In genomic region chr20:47374121-47374520, GRCh38 we compare ENCODE assay signal across 4 cellular contexts. TPM values are rescaled to one million over a fixed set of nuclear protein-coding genes. Genes with fewer than 3 reads are reported as not detected.
DNase-seq lines count a peak whose midpoint lies in the region; ATAC-seq, FAIRE-seq and TF ChIP-seq lines count a peak whose summit lies in the region.
"Not testable (repeated sequence)": the region's sequence is repeated elsewhere in the genome, so short reads cannot be mapped to it uniquely, and the experiment has no call there.

No MANE protein-coding gene starts in this region.

- not testable (repeated sequence) for BruUV-seq in Panc1 (replicated peaks; lab: Mats Ljungman, UMichigan); GM12878 (replicated peaks; lab: Mats Ljungman, UMichigan)

- not testable (repeated sequence) for TF ChIP-seq CTCF in Panc1 (IDR thresholded peaks at IDR 0.05); GM12878 (IDR thresholded peaks at IDR 0.05 in 2 of 3, conservative IDR thresholded peaks at IDR 0.05 in 1 of 3; ENCODE audit: control insufficient read depth in 2 of 3, extremely low read depth in 1 of 3, insufficient read depth in 1 of 3, low read depth in 3 of 3, low read length in 3 of 3); kidney (IDR thresholded peaks at IDR 0.05; ENCODE audit: borderline replicate concordance, extremely low read depth, insufficient read depth)

- not testable (repeated sequence) for H2BK120ac ChIP-seq in neuronal stem cell (ENCODE audit: low read depth, low read length)

- H3K4me1 ChIP-seq in Panc1 (ENCODE audit: control insufficient read depth, insufficient read depth, low read length) (peaks cover 39% of the 10 kb centered on the region), neuronal stem cell (ENCODE audit: control insufficient read depth in 2 of 2, insufficient read depth in 1 of 2, low read depth in 1 of 2, low read length in 2 of 2) (peaks cover 11 to 13% of the 10 kb centered on the region in 2 donors)
- H3K4me1 ChIP-seq in GM12878 (ENCODE audit: control insufficient read depth, insufficient read depth, low read length); kidney (ENCODE audit: control insufficient read depth in 1 of 2, insufficient read depth in 1 of 2, low read depth in 1 of 2, low read length in 2 of 2): not testable (repeated sequence)

- POLR2A ChIA-PET in Panc1 (lab: Charles Lee): not testable (repeated sequence)
- POLR2A ChIA-PET in GM12878 (lab: Charles Lee): interaction anchor here (0.7 kb wide), 1 partner anchor 17 kb away, joined by 3 read pairs; the partner anchor contains the start of gene ZMYND8

- CTCF ChIA-PET in Panc1 (lab: Charles Lee): not testable (repeated sequence)
- CTCF ChIA-PET in GM12878 (lab: Yijun Ruan, JAX): interaction anchor here (1.3 kb wide), 1 partner anchor 101 kb away, joined by 3 read pairs; no protein-coding TSS in a partner anchor

- not testable (repeated sequence) for TF ChIP-seq EP300 in GM12878 (IDR thresholded peaks at IDR 0.05; ENCODE audit: borderline replicate concordance in 1 of 2, control insufficient read depth in 1 of 2, low read depth in 2 of 2, low read length in 2 of 2)

- not testable (repeated sequence) for H4K91ac ChIP-seq in neuronal stem cell (ENCODE audit: low read depth, low read length, poor library complexity)

- in situ Hi-C loops in Panc1 (cut with HindIII; ENCODE audit: low pct_unique_long_range_greater_than_20kb, low sequenced_read_pairs); GM12878 (cut with MboI): not testable (repeated sequence)

- not testable (repeated sequence) for TF ChIP-seq RAD21 in GM12878 (IDR thresholded peaks at IDR 0.05; ENCODE audit: insufficient read depth, low read depth, low read length)

- H4K8ac ChIP-seq in neuronal stem cell (ENCODE audit: low read depth, low read length): peak overlapping the region; percentile 17

- RAD21 ChIA-PET in GM12878 (lab: Charles Lee; ENCODE audit: unreplicated experiment): not testable (repeated sequence)

- H2AK5ac ChIP-seq in neuronal stem cell (ENCODE audit: low read depth, low read length): peak overlapping the region; percentile 63

- WGBS in GM12878 (ENCODE audit: insufficient coverage, insufficient replicate concordance, low lambda C conversion rate, missing lambda C conversion rate): 88% methylated on average over 8 of the region's 8 CpGs
- no CpG with 5 or more reads among the region's 8 CpGs for WGBS in neuronal stem cell (ENCODE audit: extremely low coverage in 2 of 2, insufficient read length in 2 of 2, insufficient replicate concordance in 1 of 2), 2 donors

- peak overlapping the region; percentile 80 for H3K18ac ChIP-seq in neuronal stem cell (ENCODE audit: low read length)

- H3K36me3 ChIP-seq in Panc1 (ENCODE audit: control insufficient read depth, insufficient read depth, low read length); GM12878 (ENCODE audit: control insufficient read depth in 2 of 2, insufficient read depth in 2 of 2, low read length in 1 of 2); kidney (ENCODE audit: control insufficient read depth in 1 of 2, insufficient read depth in 2 of 2, low read length in 2 of 2); neuronal stem cell (replicated peaks in 1 of 2; ENCODE audit: control insufficient read depth in 2 of 2, insufficient read depth in 2 of 2, low read length in 2 of 2): not testable (repeated sequence)

- peak overlapping the region; percentile 58 for H2BK15ac ChIP-seq in neuronal stem cell (ENCODE audit: low read length)

- FAIRE-seq in GM12878 (lab: Jason Lieb, UNC); kidney (lab: Jason Lieb, UNC): not testable (repeated sequence)

- not testable (repeated sequence) for H4K20me1 ChIP-seq in GM12878 (ENCODE audit: control insufficient read depth, insufficient read depth)

- not testable (repeated sequence) for H3K9ac ChIP-seq in GM12878 (ENCODE audit: control insufficient read depth, insufficient read depth, low read length); kidney (ENCODE audit: low read length in 2 of 2); neuronal stem cell (ENCODE audit: low read depth, low read length, poor library complexity)

- not testable (repeated sequence) for DNase-seq in Panc1 (ENCODE audit: low read depth, low spot score); GM12878 (ENCODE audit: low read depth, low spot score); neuronal stem cell (ENCODE audit: low spot score)
- DNase-seq in kidney: peak; percentile 52

- H3K4me3 ChIP-seq in Panc1 (ENCODE audit: low read depth in 2 of 2, low read length in 2 of 2); GM12878; kidney (ENCODE audit: low read length in 2 of 2); neuronal stem cell (ENCODE audit: low read length in 2 of 2): not testable (repeated sequence)

- H3K14ac ChIP-seq in neuronal stem cell (ENCODE audit: low read length): not testable (repeated sequence)

- H3K23ac ChIP-seq in neuronal stem cell (ENCODE audit: low read depth, low read length, poor library complexity): not testable (repeated sequence)

- not testable (repeated sequence) for H3K9me3 ChIP-seq in Panc1 (ENCODE audit: control insufficient read depth, insufficient read depth, low read depth, low read length); GM12878 (replicated peaks; ENCODE audit: control insufficient read depth, insufficient read depth, low read length); kidney (ENCODE audit: control insufficient read depth in 1 of 2, low read length in 2 of 2); neuronal stem cell (replicated peaks in 1 of 2; ENCODE audit: control insufficient read depth in 2 of 2, insufficient read depth in 1 of 2, low read depth in 1 of 2, low read length in 2 of 2)

- H3K79me1 ChIP-seq in neuronal stem cell (ENCODE audit: low read depth, low read length): not testable (repeated sequence)

- H2AFZ ChIP-seq in GM12878 (ENCODE audit: control insufficient read depth, low read depth, low read length); neuronal stem cell (ENCODE audit: low read length): not testable (repeated sequence)

- not testable (repeated sequence) for TF ChIP-seq POLR2A in GM12878 (IDR thresholded peaks at IDR 0.05; ENCODE audit: low read depth, low read length)

- not testable (repeated sequence) for H2BK12ac ChIP-seq in neuronal stem cell (ENCODE audit: low read length)

- peak overlapping the region; percentile 75; the same call in 1 of the 2 replicates for H3K27ac ChIP-seq in Panc1 (ENCODE audit: low read length)
- not testable (repeated sequence) for H3K27ac ChIP-seq in GM12878 (ENCODE audit: control insufficient read depth, insufficient read depth); kidney (ENCODE audit: low read depth in 2 of 2, low read length in 2 of 2); neuronal stem cell (replicated peaks; ENCODE audit: low read length)

- intact Hi-C loops in Panc1 (cut with micrococcal nuclease; ENCODE audit: unreplicated experiment); GM12878 (cut with micrococcal nuclease; ENCODE audit: unreplicated experiment); kidney (cut with DNase I): not testable (repeated sequence)

- SMC1A ChIA-PET in GM12878 (lab: Charles Lee; ENCODE audit: uncharacterized antibody, unreplicated experiment): interaction anchor here (1.5 kb wide), 1 partner anchor 38 kb away, joined by 3 read pairs; no protein-coding TSS in a partner anchor

- H3K79me2 ChIP-seq in GM12878 (ENCODE audit: control insufficient read depth, insufficient read depth, low read length): not testable (repeated sequence)

- H3K4me2 ChIP-seq in GM12878 (ENCODE audit: control insufficient read depth, insufficient read depth); neuronal stem cell (ENCODE audit: insufficient read depth, low read length, poor library complexity, severe bottlenecking): not testable (repeated sequence)

- not testable (repeated sequence) for ATAC-seq in Panc1, GM12878

- not testable (repeated sequence) for H3K4ac ChIP-seq in neuronal stem cell (ENCODE audit: low read length)

- H2BK5ac ChIP-seq in neuronal stem cell (ENCODE audit: low read length): not testable (repeated sequence)

- not testable (repeated sequence) for H3K27me3 ChIP-seq in Panc1 (ENCODE audit: control insufficient read depth, insufficient read depth, low read length); GM12878 (replicated peaks in 1 of 2; ENCODE audit: control insufficient read depth in 2 of 2, insufficient read depth in 2 of 2, low read length in 1 of 2); neuronal stem cell (ENCODE audit: control insufficient read depth in 3 of 3, insufficient read depth in 3 of 3, low read depth in 1 of 3, low read length in 3 of 3)

RNA-seq across cellular contexts. Expression of gene ZMYND8, which starts 17.6 kb away (rescaled TPM):
- total RNA-seq in Panc1 (2021; ENCODE audit: unreplicated experiment): 50.7 TPM
- 26.6 TPM for polyA plus RNA-seq in Panc1 (2012; ENCODE audit: insufficient read length)
- total RNA-seq in GM12878 (2013; cell fraction: nucleolus; rRNA removed): 207 and 208 TPM in 2 replicates
- 17.8 and 18.5 TPM in 2 replicates for total RNA-seq in GM12878 (2014; rRNA removed)
- 24.1 and 24.2 TPM in 2 replicates for total RNA-seq in GM12878 (2014; rRNA removed; fragmentation: Illumina TruSeq; extraction: Trizol)
- total RNA-seq in GM12878 (2021): 42.1 and 54.8 TPM in 2 replicates
- polyA plus RNA-seq in GM12878 (2011; ENCODE audit: low read depth): 9.9 TPM
- polyA plus RNA-seq in GM12878 (2011; rRNA removed): 26.6 and 34.3 TPM in 2 replicates
- 21.0 and 23.6 TPM in 2 replicates for polyA plus RNA-seq in GM12878 (2011; cell fraction: cytosol; rRNA removed)
- 69.7 and 78.1 TPM in 2 replicates for polyA plus RNA-seq in GM12878 (2011; cell fraction: nucleus; rRNA removed)
- polyA plus RNA-seq in GM12878 (2012): 16.4 and 22.5 TPM in 2 replicates
- polyA plus RNA-seq in GM12878 (2014; fragmentation: Illumina TruSeq; extraction: Trizol): 27.1 and 27.9 TPM in 2 replicates
- 10 to 100 TPM; 12.9 to 18.4 TPM for polyA plus RNA-seq in GM12878 (2014; fragmentation: Nextera tagmentation; extraction: Ambion mirVana)
- polyA plus RNA-seq in GM12878 (2014; rRNA removed): 21.7 and 22.7 TPM in 2 replicates
- 10 to 100 TPM; 22.1 to 25.0 TPM for polyA plus RNA-seq in GM12878 (2016; fragmentation: Nextera tagmentation; extraction: Ambion mirVana)
- 49.9 and 55.7 TPM in 2 replicates for polyA minus RNA-seq in GM12878 (2011; rRNA and poly(A)+ RNA removed)
- polyA minus RNA-seq in GM12878 (2011; cell fraction: cytosol; rRNA and poly(A)+ RNA removed): 18.0 and 20.2 TPM in 2 replicates
- 45.5 and 61.3 TPM in 2 replicates for polyA minus RNA-seq in GM12878 (2011; cell fraction: nucleus; rRNA and poly(A)+ RNA removed)
- total RNA-seq in kidney: 37.5 TPM
- 10.5 TPM for polyA plus RNA-seq in kidney (ENCODE audit: insufficient read depth, low read depth, low replicate concordance)
- 44.7 TPM for polyA plus RNA-seq in neuronal stem cell (2013, experiment 1 of 2)
- polyA plus RNA-seq in neuronal stem cell (2013, experiment 2 of 2): 45.0 TPM
